Comparison of ENCODE assay signal across 1 cellular context in the genomic region with DNA sequence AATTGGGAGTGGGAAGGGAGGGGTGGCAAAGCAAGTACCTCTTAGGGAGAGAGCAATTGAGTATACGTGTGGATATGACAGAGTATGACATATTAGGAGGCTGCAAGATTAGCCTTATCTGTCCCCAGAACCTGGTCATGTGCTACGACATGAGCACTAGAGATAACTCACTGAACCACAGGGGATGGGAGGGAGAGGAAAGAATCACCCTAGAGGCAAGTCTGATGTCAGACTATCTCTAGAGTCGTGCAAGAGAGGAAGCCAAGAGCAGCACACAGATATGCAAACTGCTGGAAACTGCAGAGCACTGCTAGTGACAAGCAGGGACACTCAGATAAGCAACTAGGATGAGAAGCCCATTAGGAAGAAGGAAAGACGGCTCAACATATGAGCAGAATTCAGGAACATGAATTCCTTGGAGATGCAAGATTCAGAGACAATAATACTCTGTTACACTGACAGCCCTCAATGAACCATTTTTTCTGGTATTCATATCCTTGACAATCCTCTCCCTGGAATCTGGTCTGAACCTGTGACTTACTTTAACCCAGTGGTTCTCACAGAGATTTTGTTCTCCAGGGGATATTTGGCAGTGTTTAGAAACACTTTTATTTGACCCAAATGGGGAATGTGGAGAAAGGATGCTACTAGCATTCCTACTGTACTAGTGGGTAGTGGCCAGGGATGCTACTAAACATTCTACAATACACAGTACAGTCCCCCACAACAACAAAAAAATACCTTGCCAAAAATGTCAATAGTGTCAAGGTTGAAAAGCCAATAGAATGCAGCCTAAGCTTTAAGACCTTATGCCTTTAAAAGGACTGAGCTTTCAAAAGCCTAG.
TF ChIP-seq lines count a peak whose summit lies in the region.

No MANE protein-coding gene starts in this region.

TF ChIP-seq in IMR-90, 13 proteins besides CTCF, POLR2A, EP300 and RAD21 (continued from another document):
- TF ChIP-seq SMC3 (IDR thresholded peaks at IDR 0.05; ENCODE audit: low read depth, low read length) (no peak), MXI1 (IDR thresholded peaks at IDR 0.05; ENCODE audit: borderline replicate concordance, low read depth, low read length) (no peak), BHLHE40 (IDR thresholded peaks at IDR 0.05; ENCODE audit: low read depth, low read length) (no peak), MAFK (IDR thresholded peaks at IDR 0.05; ENCODE audit: low read depth, low read length) (no peak), RCOR1 (IDR thresholded peaks at IDR 0.05; ENCODE audit: insufficient replicate concordance, low read length) (no peak)
